In genomic region chr9:133004091-133005072, GRCh38 we compare ENCODE assay signal across 1 cellular context.
TF ChIP-seq lines count a peak whose summit lies in the region.

No MANE protein-coding gene starts in this region.

TF ChIP-seq in K562, 482 proteins besides CTCF, POLR2A, EP300 and RAD21 (continued from another document and continues in another):
- TF ChIP-seq, protein P1, sequence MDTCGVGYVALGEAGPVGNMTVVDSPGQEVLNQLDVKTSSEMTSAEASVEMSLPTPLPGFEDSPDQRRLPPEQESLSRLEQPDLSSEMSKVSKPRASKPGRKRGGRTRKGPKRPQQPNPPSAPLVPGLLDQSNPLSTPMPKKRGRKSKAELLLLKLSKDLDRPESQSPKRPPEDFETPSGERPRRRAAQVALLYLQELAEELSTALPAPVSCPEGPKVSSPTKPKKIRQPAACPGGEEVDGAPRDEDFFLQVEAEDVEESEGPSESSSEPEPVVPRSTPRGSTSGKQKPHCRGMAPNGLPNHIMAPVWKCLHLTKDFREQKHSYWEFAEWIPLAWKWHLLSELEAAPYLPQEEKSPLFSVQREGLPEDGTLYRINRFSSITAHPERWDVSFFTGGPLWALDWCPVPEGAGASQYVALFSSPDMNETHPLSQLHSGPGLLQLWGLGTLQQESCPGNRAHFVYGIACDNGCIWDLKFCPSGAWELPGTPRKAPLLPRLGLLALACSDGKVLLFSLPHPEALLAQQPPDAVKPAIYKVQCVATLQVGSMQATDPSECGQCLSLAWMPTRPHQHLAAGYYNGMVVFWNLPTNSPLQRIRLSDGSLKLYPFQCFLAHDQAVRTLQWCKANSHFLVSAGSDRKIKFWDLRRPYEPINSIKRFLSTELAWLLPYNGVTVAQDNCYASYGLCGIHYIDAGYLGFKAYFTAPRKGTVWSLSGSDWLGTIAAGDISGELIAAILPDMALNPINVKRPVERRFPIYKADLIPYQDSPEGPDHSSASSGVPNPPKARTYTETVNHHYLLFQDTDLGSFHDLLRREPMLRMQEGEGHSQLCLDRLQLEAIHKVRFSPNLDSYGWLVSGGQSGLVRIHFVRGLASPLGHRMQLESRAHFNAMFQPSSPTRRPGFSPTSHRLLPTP (IDR thresholded peaks at IDR 0.05; ENCODE audit: borderline replicate concordance, extremely low read depth, insufficient read length) = no peak
- TF ChIP-seq POLR2B (IDR thresholded peaks at IDR 0.05; ENCODE audit: low read depth, partially characterized antibody) (no peak), HMGN3 (IDR thresholded peaks at IDR 0.05; ENCODE audit: borderline replicate concordance, extremely low read depth, insufficient read length, low read depth, low read length) (peak; percentile 99), MCM3 (IDR thresholded peaks at IDR 0.05) (no peak), ILK (tag; IDR thresholded peaks at IDR 0.05; ENCODE audit: borderline replicate concordance, low read depth) (no peak), SNAPC5 (CRISPR knock-in tag; IDR thresholded peaks at IDR 0.05) (no peak), TRIM24 (IDR thresholded peaks at IDR 0.05) (peak; percentile 94 to 97), ZKSCAN8 (CRISPR knock-in tag; IDR thresholded peaks at IDR 0.05) (0 out of 2 replicates have a peak, but pooled peaks have one; percentile 57), ZBTB26 (CRISPR knock-in tag; IDR thresholded peaks at IDR 0.05) (no peak), HOXB6 (CRISPR knock-in tag; IDR thresholded peaks at IDR 0.05; ENCODE audit: borderline replicate concordance) (no peak), SNRNP70 (optimal IDR thresholded peaks at IDR 0.05; ENCODE audit: low read depth, low read length) (no peak), BHLHE40 (IDR thresholded peaks at IDR 0.05; ENCODE audit: low read length) (peak; percentile 66), RBM15 (IDR thresholded peaks at IDR 0.05; ENCODE audit: insufficient read depth, low read length) (no peak), TBL1XR1 (IDR thresholded peaks at IDR 0.05; ENCODE audit: low read length in 2 of 2) (peak; percentile 81 to 94), TRIM25 (IDR thresholded peaks at IDR 0.05; ENCODE audit: borderline replicate concordance) (no peak; the same call in 1 of the 2 replicates), ZNF436 (CRISPR knock-in tag; IDR thresholded peaks at IDR 0.05) (no peak), MTA2 (IDR thresholded peaks at IDR 0.05; ENCODE audit: low read depth) (peak; percentile 97), SAFB2 (IDR thresholded peaks at IDR 0.05; ENCODE audit: borderline replicate concordance, low read depth, low read length, severe bottlenecking) (no peak), NFIX (CRISPR knock-in tag; IDR thresholded peaks at IDR 0.05; ENCODE audit: low read depth) (no peak), ZKSCAN3 (CRISPR knock-in tag; IDR thresholded peaks at IDR 0.05) (no peak), LEF1 (IDR thresholded peaks at IDR 0.05) (peak; percentile 96), MLLT1 (IDR thresholded peaks at IDR 0.05) (no peak; a peak in 1 of 4 replicates), CBFA2T3 (IDR thresholded peaks at IDR 0.05) (peak; percentile 100), RHOXF2B (CRISPR knock-in tag; conservative IDR thresholded peaks at IDR 0.05) (no peak), ZNF239 (CRISPR knock-in tag; IDR thresholded peaks at IDR 0.05) (peak; percentile 67), FOXM1 (IDR thresholded peaks at IDR 0.05; ENCODE audit: low read depth) (peak; percentile 95), FOXM1 (CRISPR knock-in tag; IDR thresholded peaks at IDR 0.05; ENCODE audit: low read depth) (no peak), HEY1 (CRISPR knock-in tag; IDR thresholded peaks at IDR 0.05; ENCODE audit: borderline replicate concordance) (no peak), SETDB1 (IDR thresholded peaks at IDR 0.05; ENCODE audit: low read length) (no peak), E2F4 (CRISPR knock-in tag; IDR thresholded peaks at IDR 0.05; ENCODE audit: low read depth) (no peak), DPF2 (IDR thresholded peaks at IDR 0.05) (peak; percentile 99), NR1H2 (CRISPR knock-in tag; IDR thresholded peaks at IDR 0.05) (no peak), HLTF (IDR thresholded peaks at IDR 0.05) (peak; percentile 95), SREBF1 (IDR thresholded peaks at IDR 0.05; ENCODE audit: borderline replicate concordance, low read depth, low read length) (no peak), HDAC2 (IDR thresholded peaks at IDR 0.05) (peak; percentile 100), LCOR (CRISPR knock-in tag; IDR thresholded peaks at IDR 0.05) (peak; percentile 88), L3MBTL2 (IDR thresholded peaks at IDR 0.05) (peak; percentile 75; the same call in 1 of the 2 replicates), ZBTB34 (CRISPR knock-in tag; IDR thresholded peaks at IDR 0.05) (0 out of 2 replicates have a peak, but pooled peaks have one; percentile 42), NONO (IDR thresholded peaks at IDR 0.05; ENCODE audit: low read depth in 2 of 2, low read length in 1 of 2) (no peak), HDGF (IDR thresholded peaks at IDR 0.05) (no peak), SRSF9 (IDR thresholded peaks at IDR 0.05; ENCODE audit: borderline replicate concordance, low read depth, low read length) (no peak), ZNF79 (CRISPR knock-in tag; IDR thresholded peaks at IDR 0.05; ENCODE audit: low read depth) (peak; percentile 44; the same call in 1 of the 2 replicates), ZBTB9 (CRISPR knock-in tag; IDR thresholded peaks at IDR 0.05) (peak; percentile 91), RNF2 (IDR thresholded peaks at IDR 0.05) (peak; percentile 93), NFXL1 (CRISPR knock-in tag; IDR thresholded peaks at IDR 0.05) (no peak), NBN (IDR thresholded peaks at IDR 0.05; ENCODE audit: low read depth) (peak; percentile 98), ZNF444 (CRISPR knock-in tag; IDR thresholded peaks at IDR 0.05) (peak; percentile 57; the same call in 1 of the 2 replicates), ZNF165 (CRISPR knock-in tag; IDR thresholded peaks at IDR 0.05; ENCODE audit: borderline replicate concordance) (no peak)
- TF ChIP-seq, protein P2, sequence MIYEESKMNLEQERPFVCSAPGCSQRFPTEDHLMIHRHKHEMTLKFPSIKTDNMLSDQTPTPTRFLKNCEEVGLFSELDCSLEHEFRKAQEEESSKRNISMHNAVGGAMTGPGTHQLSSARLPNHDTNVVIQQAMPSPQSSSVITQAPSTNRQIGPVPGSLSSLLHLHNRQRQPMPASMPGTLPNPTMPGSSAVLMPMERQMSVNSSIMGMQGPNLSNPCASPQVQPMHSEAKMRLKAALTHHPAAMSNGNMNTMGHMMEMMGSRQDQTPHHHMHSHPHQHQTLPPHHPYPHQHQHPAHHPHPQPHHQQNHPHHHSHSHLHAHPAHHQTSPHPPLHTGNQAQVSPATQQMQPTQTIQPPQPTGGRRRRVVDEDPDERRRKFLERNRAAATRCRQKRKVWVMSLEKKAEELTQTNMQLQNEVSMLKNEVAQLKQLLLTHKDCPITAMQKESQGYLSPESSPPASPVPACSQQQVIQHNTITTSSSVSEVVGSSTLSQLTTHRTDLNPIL (CRISPR knock-in tag; IDR thresholded peaks at IDR 0.05) = no peak
- TF ChIP-seq, protein P3, sequence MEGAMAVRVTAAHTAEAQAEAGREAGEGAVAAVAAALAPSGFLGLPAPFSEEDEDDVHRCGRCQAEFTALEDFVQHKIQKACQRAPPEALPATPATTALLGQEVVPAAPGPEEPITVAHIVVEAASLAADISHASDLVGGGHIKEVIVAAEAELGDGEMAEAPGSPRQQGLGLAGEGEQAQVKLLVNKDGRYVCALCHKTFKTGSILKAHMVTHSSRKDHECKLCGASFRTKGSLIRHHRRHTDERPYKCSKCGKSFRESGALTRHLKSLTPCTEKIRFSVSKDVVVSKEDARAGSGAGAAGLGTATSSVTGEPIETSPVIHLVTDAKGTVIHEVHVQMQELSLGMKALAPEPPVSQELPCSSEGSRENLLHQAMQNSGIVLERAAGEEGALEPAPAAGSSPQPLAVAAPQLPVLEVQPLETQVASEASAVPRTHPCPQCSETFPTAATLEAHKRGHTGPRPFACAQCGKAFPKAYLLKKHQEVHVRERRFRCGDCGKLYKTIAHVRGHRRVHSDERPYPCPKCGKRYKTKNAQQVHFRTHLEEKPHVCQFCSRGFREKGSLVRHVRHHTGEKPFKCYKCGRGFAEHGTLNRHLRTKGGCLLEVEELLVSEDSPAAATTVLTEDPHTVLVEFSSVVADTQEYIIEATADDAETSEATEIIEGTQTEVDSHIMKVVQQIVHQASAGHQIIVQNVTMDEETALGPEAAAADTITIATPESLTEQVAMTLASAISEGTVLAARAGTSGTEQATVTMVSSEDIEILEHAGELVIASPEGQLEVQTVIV (CRISPR knock-in tag; IDR thresholded peaks at IDR 0.05; ENCODE audit: borderline replicate concordance) = no peak
- TF ChIP-seq, protein P4, sequence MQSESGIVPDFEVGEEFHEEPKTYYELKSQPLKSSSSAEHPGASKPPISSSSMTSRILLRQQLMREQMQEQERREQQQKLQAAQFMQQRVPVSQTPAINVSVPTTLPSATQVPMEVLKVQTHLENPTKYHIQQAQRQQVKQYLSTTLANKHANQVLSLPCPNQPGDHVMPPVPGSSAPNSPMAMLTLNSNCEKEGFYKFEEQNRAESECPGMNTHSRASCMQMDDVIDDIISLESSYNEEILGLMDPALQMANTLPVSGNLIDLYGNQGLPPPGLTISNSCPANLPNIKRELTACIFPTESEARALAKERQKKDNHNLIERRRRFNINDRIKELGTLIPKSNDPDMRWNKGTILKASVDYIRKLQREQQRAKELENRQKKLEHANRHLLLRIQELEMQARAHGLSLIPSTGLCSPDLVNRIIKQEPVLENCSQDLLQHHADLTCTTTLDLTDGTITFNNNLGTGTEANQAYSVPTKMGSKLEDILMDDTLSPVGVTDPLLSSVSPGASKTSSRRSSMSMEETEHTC (IDR thresholded peaks at IDR 0.05) = peak; percentile 76; the same call in 1 of the 2 replicates
- TF ChIP-seq, protein P5, sequence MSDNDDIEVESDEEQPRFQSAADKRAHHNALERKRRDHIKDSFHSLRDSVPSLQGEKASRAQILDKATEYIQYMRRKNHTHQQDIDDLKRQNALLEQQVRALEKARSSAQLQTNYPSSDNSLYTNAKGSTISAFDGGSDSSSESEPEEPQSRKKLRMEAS (CRISPR knock-in tag; IDR thresholded peaks at IDR 0.05) = peak; percentile 65
